Comparison of ENCODE assay signal across 1 cellular context in the genomic region with DNA sequence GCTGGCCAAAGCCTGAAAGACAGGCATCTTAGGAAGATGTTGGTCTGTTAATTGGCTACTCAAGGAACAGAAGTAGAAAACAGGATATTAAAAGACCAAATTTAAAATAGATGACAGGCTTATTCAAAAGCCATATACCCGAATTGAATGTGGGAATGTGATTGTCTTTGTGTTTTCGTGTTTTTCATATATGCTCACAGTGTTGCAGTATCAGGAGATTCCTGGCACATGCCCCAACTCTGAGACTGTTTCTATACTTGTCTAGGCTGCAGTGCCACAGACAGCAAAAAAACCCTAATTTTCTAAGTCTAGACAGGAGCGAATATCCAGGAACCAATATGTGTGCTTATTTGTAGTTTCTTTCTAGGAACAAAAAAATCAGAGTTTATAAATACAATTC.
TF ChIP-seq lines count a peak whose summit lies in the region.

No MANE protein-coding gene starts in this region.

TF ChIP-seq in IMR-90, 13 proteins besides CTCF, POLR2A, EP300 and RAD21:
- no peak for TF ChIP-seq RCOR1 (IDR thresholded peaks at IDR 0.05; ENCODE audit: insufficient replicate concordance, low read length)
- no peak for TF ChIP-seq RFX5 (IDR thresholded peaks at IDR 0.05; ENCODE audit: low read depth, low read length)
- no peak for TF ChIP-seq MAZ (IDR thresholded peaks at IDR 0.05; ENCODE audit: borderline replicate concordance, low read depth, low read length)
- no peak for TF ChIP-seq BHLHE40 (IDR thresholded peaks at IDR 0.05; ENCODE audit: low read depth, low read length)
- TF ChIP-seq, protein P1, sequence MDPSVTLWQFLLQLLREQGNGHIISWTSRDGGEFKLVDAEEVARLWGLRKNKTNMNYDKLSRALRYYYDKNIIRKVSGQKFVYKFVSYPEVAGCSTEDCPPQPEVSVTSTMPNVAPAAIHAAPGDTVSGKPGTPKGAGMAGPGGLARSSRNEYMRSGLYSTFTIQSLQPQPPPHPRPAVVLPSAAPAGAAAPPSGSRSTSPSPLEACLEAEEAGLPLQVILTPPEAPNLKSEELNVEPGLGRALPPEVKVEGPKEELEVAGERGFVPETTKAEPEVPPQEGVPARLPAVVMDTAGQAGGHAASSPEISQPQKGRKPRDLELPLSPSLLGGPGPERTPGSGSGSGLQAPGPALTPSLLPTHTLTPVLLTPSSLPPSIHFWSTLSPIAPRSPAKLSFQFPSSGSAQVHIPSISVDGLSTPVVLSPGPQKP (IDR thresholded peaks at IDR 0.05; ENCODE audit: borderline replicate concordance, low read depth, low read length) = no peak
- no peak for TF ChIP-seq MAFK (IDR thresholded peaks at IDR 0.05; ENCODE audit: low read depth, low read length)
- TF ChIP-seq FOS (IDR thresholded peaks at IDR 0.05; ENCODE audit: low read depth, low read length) = no peak
- no peak for TF ChIP-seq MXI1 (IDR thresholded peaks at IDR 0.05; ENCODE audit: borderline replicate concordance, low read depth, low read length)
- TF ChIP-seq SMC3 (IDR thresholded peaks at IDR 0.05; ENCODE audit: low read depth, low read length) = no peak
